16 cellular contexts compared by ENCODE assay signal in genomic region chr4:173821851-173822250, GRCh38.
"Had no signal": no experiment of that assay in that cellular context is flagged by ENCODE, and none has a peak within 500 bp of the region (broad histone marks: within the 10 kb centered on the region; RNA-seq: fewer than 3 reads in every experiment).

No MANE protein-coding gene starts in this region.

- H3K4me3 ChIP-seq: dorsolateral prefrontal cortex, heart right ventricle, left lung, tibial nerve, uterus had no signal

- DNase-seq: activated CD4-positive, alpha-beta memory T cell treated with anti-CD3 and anti-CD28 coated beads, Interleukin-2, amount 10 ng/mL, durations not matched to agents 7 days and 5 days; activated CD4-positive, alpha-beta T cell treated with anti-CD3 and anti-CD28 coated beads for 36 hours; activated naive CD4-positive, alpha-beta T cell treated with Interleukin-2 at 50 U/mL for 16 hours; activated naive CD8-positive, alpha-beta T cell treated with anti-CD3 and anti-CD28 coated beads, Interleukin-2, amount 10 ng/mL, durations not matched to agents 7 days and 5 days; activated T-cell treated with anti-CD3 and anti-CD28 coated beads, Interleukin-2, amount 50 U/mL, for 24 hours; central memory CD4-positive, alpha-beta T cell; dorsolateral prefrontal cortex; heart right ventricle; left lung; nucleus accumbens; posterior cingulate gyrus; stimulated activated CD4-positive, alpha-beta T cell treated with anti-CD3 and anti-CD28 coated beads, Interleukin-2, amount 100 ng/mL, for 24 hours; stimulated activated naive CD8-positive, alpha-beta T cell treated with anti-CD3 and anti-CD28 coated beads, Interleukin-15, Interleukin-2, amounts not matched to agents 100 U/mL and 50 U/mL, for 24 hours; uterus had no signal

- ATAC-seq: activated CD4-positive, alpha-beta T cell treated with anti-CD3 and anti-CD28 coated beads for 36 hours; heart right ventricle; left lung; stimulated activated naive CD8-positive, alpha-beta T cell treated with anti-CD3 and anti-CD28 coated beads, Interleukin-15, Interleukin-2, amounts not matched to agents 100 U/mL and 50 U/mL, for 24 hours; WTC11 had no signal
